8 cellular contexts compared by ENCODE assay signal in the genomic region with DNA sequence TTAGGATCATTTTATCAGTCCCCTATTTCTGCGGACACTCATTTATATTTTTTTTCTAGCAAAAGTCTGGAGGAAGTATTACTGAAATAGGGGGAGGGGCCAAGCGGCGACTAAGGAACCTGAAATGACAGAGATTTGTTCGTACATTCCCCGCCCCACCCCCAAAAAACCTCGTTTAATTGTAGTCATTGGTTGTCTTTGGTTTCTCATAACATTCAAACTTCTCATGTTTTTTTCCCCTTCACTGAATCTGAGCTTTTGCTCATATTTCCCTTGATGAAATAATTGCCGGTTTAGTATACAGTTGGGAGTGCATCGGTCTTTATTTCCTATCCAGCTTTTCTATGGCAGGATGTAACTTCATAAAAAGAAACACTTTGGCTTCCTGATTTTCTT. TPM values are rescaled to one million over a fixed set of nuclear protein-coding genes. Genes with fewer than 3 reads are reported as not detected.
DNase-seq lines count a peak whose midpoint lies in the region; ATAC-seq and TF ChIP-seq lines count a peak whose summit lies in the region.

No MANE protein-coding gene starts in this region.

- H3K4me1 ChIP-seq in CD8-positive, alpha-beta memory T cell (ENCODE audit: insufficient read depth, low read length), result peaks cover 29% of the 10 kb centered on the region
- H3K4me1 ChIP-seq in right atrium auricular region, result peaks cover 0 to 31% of the 10 kb centered on the region in 2 donors

- no peak for TF ChIP-seq CTCF in right atrium auricular region (IDR thresholded peaks at IDR 0.05)

- no peaks in the 10 kb centered on the region for H3K9me3 Mint-ChIP-seq in CD8-positive, alpha-beta memory T cell

- H3K4me3 Mint-ChIP-seq in CD8-positive, alpha-beta memory T cell, result peak overlapping the region; percentile 88 to 97 (median 96)

- peaks cover 33 to 38% (median 37%) of the 10 kb centered on the region in 3 donors for H3K4me1 Mint-ChIP-seq in CD8-positive, alpha-beta memory T cell

- no peaks in the 10 kb centered on the region for H3K27me3 Mint-ChIP-seq in CD8-positive, alpha-beta memory T cell

- H3K27me3 ChIP-seq in CD8-positive, alpha-beta memory T cell (ENCODE audit: insufficient read depth, low read length, poor library complexity, severe bottlenecking), result no peaks in the 10 kb centered on the region
- no peaks in the 10 kb centered on the region for H3K27me3 ChIP-seq in right atrium auricular region

- H3K4me3 ChIP-seq in CD8-positive, alpha-beta memory T cell (ENCODE audit: low read length), result peak overlapping the region; percentile 88
- peak overlapping the region; percentile 82 to 83 for H3K4me3 ChIP-seq in right atrium auricular region

- H3K36me3 ChIP-seq in CD8-positive, alpha-beta memory T cell (ENCODE audit: insufficient read depth, low read length), result no peaks in the 10 kb centered on the region
- H3K36me3 ChIP-seq in right atrium auricular region, result no peaks in the 10 kb centered on the region

- peaks cover 0 to 33% (median 2%) of the 10 kb centered on the region in 3 donors for H3K36me3 Mint-ChIP-seq in CD8-positive, alpha-beta memory T cell

- H3K27ac ChIP-seq in CD8-positive, alpha-beta memory T cell (ENCODE audit: low read depth, low read length), result no peak overlapping the region
- peak overlapping the region; percentile 83 to 87 for H3K27ac ChIP-seq in right atrium auricular region

- H3K27ac Mint-ChIP-seq in CD8-positive, alpha-beta memory T cell, result peak overlapping the region; percentile 49 to 98 (median 90)

- POLR2A ChIA-PET in CD8-positive, alpha-beta memory T cell (lab: Charles Lee), result interaction anchor here (0.6 to 1.8 kb wide), 17 partner anchors 8 to 151 kb away, joined by 3 to 10 read pairs (median 3); no protein-coding TSS in a partner anchor

- H3K9me3 ChIP-seq in CD8-positive, alpha-beta memory T cell (ENCODE audit: low read length), result no peaks in the 10 kb centered on the region
- H3K9me3 ChIP-seq in right atrium auricular region, result no peaks in the 10 kb centered on the region

- ATAC-seq in GM21515 (IDR thresholded peaks at IDR 0.05; ENCODE audit: unreplicated experiment) (no peak), GM19023 (IDR thresholded peaks at IDR 0.05; ENCODE audit: unreplicated experiment) (no peak), HG03439 (IDR thresholded peaks at IDR 0.05; ENCODE audit: unreplicated experiment) (no peak)

- CTCF ChIA-PET in CD8-positive, alpha-beta memory T cell (lab: Charles Lee), result interaction anchor here (0.8 to 2.1 kb wide), 18 partner anchors 10 to 268 kb away, joined by 3 to 10 read pairs (median 4); partner anchors contain the start of gene TRAF3IP2

- peak; percentile 31 to 73 (median 47) for DNase-seq in CD8-positive, alpha-beta memory T cell
- DNase-seq in NCI-H2171 (lab: John Stamatoyannopoulos, UW), result peak; percentile 62
- DNase-seq in activated T-helper 1 cell treated with Interleukin-2 at 50 U/mL for 16 hours (ENCODE audit: low read depth), result peak; percentile 20
- no peak for DNase-seq in right atrium auricular region (ENCODE audit: low spot score)
- peak; percentile 53 to 69 for DNase-seq in stimulated activated CD4-positive, alpha-beta T cell treated with anti-CD3 and anti-CD28 coated beads, Interleukin-15, amount 100 ng/mL, for 48 hours (ENCODE audit: low read depth in 2 of 2)

RNA-seq across cellular contexts. Expression of gene FYN, which starts 0.8 kb away (rescaled TPM):
- 100 to 1,000 TPM; 481 to 491 TPM for total RNA-seq in CD8-positive, alpha-beta memory T cell
- polyA plus RNA-seq in CD8-positive, alpha-beta memory T cell, result 611 TPM
- total RNA-seq in right atrium auricular region, result 10 to 100 TPM; 78.9 to 98.7 TPM

Comparison
In these comparisons a context has a peak if more than half of its experiments do, and no peak if none do; other contexts are left out.
1. RNA of gene FYN, which starts 0.8 kb away (total RNA-seq): 481 to 491 TPM in CD8-positive, alpha-beta memory T cell; 78.9 to 98.7 TPM in right atrium auricular region; every median in the first group is over 4 times any median in the second.